20 cellular contexts compared by ENCODE assay signal in the genomic region with DNA sequence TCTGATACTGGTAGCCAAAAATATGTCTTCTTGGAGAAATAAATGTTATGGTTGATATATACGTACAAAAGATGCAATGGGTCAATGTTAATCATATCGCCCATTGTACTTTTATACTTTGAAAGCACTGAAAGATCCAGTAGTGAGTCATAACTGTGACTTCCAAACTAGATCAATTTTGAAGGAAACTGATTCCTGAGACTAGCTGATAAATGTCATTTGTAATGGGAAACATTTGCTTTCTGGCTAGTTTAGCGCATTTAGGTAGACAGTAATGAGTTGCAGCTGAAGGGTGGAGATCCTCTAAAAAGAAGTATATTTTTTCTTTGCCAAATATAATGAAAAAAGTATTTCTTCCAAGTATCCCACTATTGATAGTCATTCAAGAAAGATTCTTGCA. TPM values are rescaled to one million over a fixed set of nuclear protein-coding genes. Genes with fewer than 3 reads are reported as not detected.
DNase-seq lines count a peak whose midpoint lies in the region; ATAC-seq and TF ChIP-seq lines count a peak whose summit lies in the region.
"Had no signal": no experiment of that assay in that cellular context is flagged by ENCODE, and none has a peak within 500 bp of the region (broad histone marks: within the 10 kb centered on the region; RNA-seq: fewer than 3 reads in every experiment).

No MANE protein-coding gene starts in this region.

- no peaks in the 10 kb centered on the region for H3F3A ChIP-seq in GM23248 (ENCODE audit: insufficient read depth)

- no peaks in the 10 kb centered on the region for H3K36me3 ChIP-seq in GM23248 (ENCODE audit: low read depth)
- H3K36me3 ChIP-seq: BE2C had no signal

- no peak overlapping the region for H2AFZ ChIP-seq in GM23248

- in situ Hi-C loops in GM23248 (cut with MboI) = no loop called here

- H3K9me3 ChIP-seq in GM23248 (ENCODE audit: low read depth) = no peaks in the 10 kb centered on the region
- H3K9me3 ChIP-seq: A549, BE2C had no signal

- no peak overlapping the region for H3K4me3 ChIP-seq in GM23248
- no peak overlapping the region for H3K4me3 ChIP-seq in fibroblast of the aortic adventitia (ENCODE audit: low read depth, low read length)
- H3K4me3 ChIP-seq: A549 had no signal

- peaks cover 12% of the 10 kb centered on the region; the same call in 1 of the 2 replicates for H3K4me1 ChIP-seq in GM23248 (ENCODE audit: insufficient read depth)
- H3K4me1 ChIP-seq: A549, BE2C had no signal

- no peaks in the 10 kb centered on the region for H3K9me2 ChIP-seq in GM23248 (ENCODE audit: insufficient read depth)

- 36 to 38% methylated on average over 3 of the region's 3 CpGs for WGBS in GM23248 (ENCODE audit: low coverage in 1 of 2, low lambda C conversion rate in 2 of 2, missing lambda C conversion rate in 2 of 2), 2 experiments

- H3K79me2 ChIP-seq in GM23248 (ENCODE audit: insufficient read depth) = no peaks in the 10 kb centered on the region

- ATAC-seq in HG02798 (IDR thresholded peaks at IDR 0.05; ENCODE audit: poor library complexity, unreplicated experiment) = no peak
- ATAC-seq: A549 had no signal

- no peaks in the 10 kb centered on the region for H3K27me3 ChIP-seq in GM23248 (replicated peaks; ENCODE audit: insufficient read depth)
- H3K27me3 ChIP-seq: BE2C had no signal

- DNase-seq in AG09319 (ENCODE audit: extremely low read depth, low read depth) = peak; percentile 15
- DNase-seq in GM23248 = peak; percentile 5
- DNase-seq in dedifferentiated amniotic fluid mesenchymal stem cell (ENCODE audit: extremely low spot score) = peak; percentile 15
- peak; percentile 87 for DNase-seq in fibroblast of the aortic adventitia (ENCODE audit: low read depth)
- no peak for DNase-seq in HT-29 (ENCODE audit: low spot score)
- no peak for DNase-seq in activated CD8-positive, alpha-beta memory T cell treated with anti-CD3 and anti-CD28 coated beads, Interleukin-2, amount 50 U/mL, for 4 hours
- DNase-seq: BE2C; C1 segment of cervical spinal cord; CD4-positive, CD25-positive, alpha-beta regulatory T cell; CD8-positive, alpha-beta memory T cell; COR-L47; DMS 273 treated with DMSO at 0.1 percent for 48 hours; DMS53; DND-41; EL; H9 had no signal

- H3K4me2 ChIP-seq in GM23248 (ENCODE audit: unreplicated experiment) = no peak overlapping the region
- H3K4me2 ChIP-seq: A549, KMS-11 had no signal

- TF ChIP-seq CTCF in AG09319 (IDR thresholded peaks at IDR 0.05; ENCODE audit: low read depth, low read length) = no peak
- TF ChIP-seq CTCF in fibroblast of the aortic adventitia (IDR thresholded peaks at IDR 0.05; ENCODE audit: insufficient read depth, low read length) = no peak

- H3K9ac ChIP-seq in GM23248 = no peak overlapping the region
- H3K9ac ChIP-seq: KMS-11 had no signal

- no peaks in the 10 kb centered on the region for H4K20me1 ChIP-seq in GM23248 (ENCODE audit: insufficient read depth)

- H3K27ac ChIP-seq in GM23248 = no peak overlapping the region
- H3K27ac ChIP-seq: 22Rv1, A549, KMS-11 had no signal

RNA-seq across cellular contexts. Expression of gene ARHGAP21, which starts 53.5 kb away (rescaled TPM):
- total RNA-seq in GM23248 (2014; rRNA removed; shearing (Covaris generic)) = 95.7 and 176 TPM in 2 replicates
- 26.4 and 28.7 TPM in 2 replicates for polyA plus RNA-seq in GM23248 (2016; fragmentation: Nextera tagmentation; extraction: Ambion mirVana)
- 113 and 252 TPM in 2 replicates for total RNA-seq in fibroblast of the aortic adventitia (ENCODE audit: low replicate concordance)
- total RNA-seq in HT-29 (2014; rRNA removed; shearing (Covaris generic)) = 31.7 and 33.7 TPM in 2 replicates

Comparison
In these comparisons a context has a peak if more than half of its experiments do, and no peak if none do; other contexts are left out.
1. DNase-seq: peak in AG09319 (single experiment), GM23248 (single experiment), dedifferentiated amniotic fluid mesenchymal stem cell (single experiment) and fibroblast of the aortic adventitia (single experiment); none in HT-29 (single experiment) and activated CD8-positive, alpha-beta memory T cell treated with anti-CD3 and anti-CD28 coated beads, Interleukin-2, amount 50 U/mL, for 4 hours (single experiment).